Comparison of ENCODE assay signal across 2 cellular contexts in the genomic region with DNA sequence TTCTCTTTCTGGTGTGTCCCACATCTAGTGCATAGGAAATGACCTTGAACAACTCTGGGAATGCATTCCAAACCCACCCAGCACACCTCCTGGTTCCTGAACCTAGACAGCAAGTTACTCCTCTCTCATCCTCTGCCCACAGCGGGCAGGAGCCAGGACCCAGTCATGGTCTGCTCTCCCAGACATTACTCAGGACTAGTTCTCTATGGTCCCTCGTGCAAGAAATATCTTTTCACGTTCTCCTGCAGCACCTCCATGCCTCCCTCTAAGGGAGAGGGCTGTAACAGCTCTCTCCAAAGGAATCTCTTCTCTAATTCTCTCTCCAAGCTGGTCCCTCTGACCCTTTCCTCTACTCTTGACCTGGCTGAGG.
TF ChIP-seq lines count a peak whose summit lies in the region.

No MANE protein-coding gene starts in this region.

TF ChIP-seq in HepG2, 621 proteins besides CTCF, POLR2A, EP300 and RAD21:
- TF ChIP-seq SCMH1 (CRISPR knock-in tag; IDR thresholded peaks at IDR 0.05; ENCODE audit: borderline replicate concordance): no peak
- TF ChIP-seq NFKBIZ (CRISPR knock-in tag; IDR thresholded peaks at IDR 0.05): no peak
- no peak for TF ChIP-seq SALL1 (CRISPR knock-in tag; IDR thresholded peaks at IDR 0.05)
- TF ChIP-seq ZSCAN12 (CRISPR knock-in tag; IDR thresholded peaks at IDR 0.05): no peak
- no peak for TF ChIP-seq ARID2 (CRISPR knock-in tag; IDR thresholded peaks at IDR 0.05; ENCODE audit: borderline replicate concordance)
- TF ChIP-seq ZNF333 (CRISPR knock-in tag; IDR thresholded peaks at IDR 0.05; ENCODE audit: borderline replicate concordance): no peak
- TF ChIP-seq ZNF776 (CRISPR knock-in tag; IDR thresholded peaks at IDR 0.05): no peak

TF ChIP-seq in HEK293T, 16 proteins besides CTCF, POLR2A, EP300 and RAD21:
- TF ChIP-seq SP1 (IDR thresholded peaks at IDR 0.05) (no peak), FOXA1 (IDR thresholded peaks at IDR 0.05) (no peak), NFRKB (IDR thresholded peaks at IDR 0.05) (no peak), ELF4 (IDR thresholded peaks at IDR 0.05) (no peak), TARDBP (IDR thresholded peaks at IDR 0.05) (no peak), BHLHE40 (IDR thresholded peaks at IDR 0.05; ENCODE audit: borderline replicate concordance) (no peak), PKNOX1 (IDR thresholded peaks at IDR 0.05) (no peak), L3MBTL2 (conservative IDR thresholded peaks at IDR 0.05) (no peak), FOXM1 (IDR thresholded peaks at IDR 0.05; ENCODE audit: borderline replicate concordance) (no peak), HDGF (IDR thresholded peaks at IDR 0.05; ENCODE audit: borderline replicate concordance) (no peak), LEF1 (IDR thresholded peaks at IDR 0.05; ENCODE audit: borderline replicate concordance) (no peak), FOXK2 (IDR thresholded peaks at IDR 0.05) (no peak), SUZ12 (IDR thresholded peaks at IDR 0.05) (no peak), ARNT (IDR thresholded peaks at IDR 0.05) (no peak), CTBP1 (IDR thresholded peaks at IDR 0.05; ENCODE audit: borderline replicate concordance) (no peak)
